20 cellular contexts compared by ENCODE assay signal in the genomic region with DNA sequence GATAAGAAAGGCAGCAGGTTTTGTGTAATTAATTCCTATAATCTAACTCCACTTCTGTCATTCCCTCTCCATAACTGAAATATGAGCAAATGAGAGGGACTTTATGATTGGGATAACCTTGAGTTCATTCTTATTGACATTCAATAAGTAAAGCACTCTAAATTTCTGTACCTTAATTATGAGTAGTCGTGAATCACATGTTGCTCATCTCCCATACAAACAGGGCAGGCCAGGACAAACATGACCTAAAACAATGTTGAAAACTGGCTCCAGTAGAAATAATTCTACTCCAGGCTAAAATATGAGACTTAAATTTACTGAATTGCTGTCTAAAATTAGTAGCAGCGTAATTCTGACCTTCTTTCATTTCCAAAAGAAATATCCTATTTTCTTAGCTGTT.
DNase-seq lines count a peak whose midpoint lies in the region; ATAC-seq and TF ChIP-seq lines count a peak whose summit lies in the region.
"Had no signal": no experiment of that assay in that cellular context is flagged by ENCODE, and none has a peak within 500 bp of the region (broad histone marks: within the 10 kb centered on the region; RNA-seq: fewer than 3 reads in every experiment).

No MANE protein-coding gene starts in this region.

- peak; percentile 82 for ATAC-seq in foreskin keratinocyte
- ATAC-seq in HG02870 (IDR thresholded peaks at IDR 0.05; ENCODE audit: unreplicated experiment), result no peak
- ATAC-seq: GM23338, HCT116 had no signal

- no peak for TF ChIP-seq CTCF in RWPE1 (conservative IDR thresholded peaks at IDR 0.05; ENCODE audit: low read depth)
- TF ChIP-seq CTCF in foreskin keratinocyte (conservative IDR thresholded peaks at IDR 0.05), result no peak

- CTCF ChIA-PET in RWPE1 (lab: Yijun Ruan, JAX), result no interaction called here

- POLR2A ChIA-PET in RWPE1 (lab: Yijun Ruan, JAX; ENCODE audit: low non-redundant PET), result no interaction called here

- H3K27me3 ChIP-seq in foreskin keratinocyte, result no peaks in the 10 kb centered on the region
- H3K27me3 ChIP-seq: BE2C had no signal

- H3K27ac ChIP-seq in RWPE1 (no peak overlapping the region), foreskin keratinocyte (peak overlapping the region; percentile 60)

- DNase-seq in NCI-H748 (lab: John Stamatoyannopoulos, UW; ENCODE audit: unreplicated experiment) (peak; percentile 22), NCI-H748 treated with DMSO at 0.1 percent for 48 hours (lab: John Stamatoyannopoulos, UW) (no peak), HPDE6-E6E7 (ENCODE audit: extremely low spot score) (peak; percentile 10), RWPE1 (ENCODE audit: low spot score) (peak; percentile 16), foreskin keratinocyte (peak; percentile 27 to 78), NCI-H82 (lab: John Stamatoyannopoulos, UW) (no peak), putamen (ENCODE audit: low spot score) (no peak)
- DNase-seq: ACHN; BE2C; C1 segment of cervical spinal cord; CD4-positive, CD25-positive, alpha-beta regulatory T cell; CD8-positive, alpha-beta memory T cell; COR-L47; DMS 273 treated with DMSO at 0.1 percent for 48 hours; DMS79; GDM1; HFFc6 had no signal

- peaks cover 26% of the 10 kb centered on the region for H3K4me1 ChIP-seq in foreskin keratinocyte
- H3K4me1 ChIP-seq: BE2C had no signal

Comparison
In these comparisons a context has a peak if more than half of its experiments do, and no peak if none do; other contexts are left out.
1. DNase-seq: peak in NCI-H748 (single experiment), HPDE6-E6E7 (single experiment), RWPE1 (single experiment) and foreskin keratinocyte (2 of 2); none in NCI-H748 treated with DMSO at 0.1 percent for 48 hours (single experiment), NCI-H82 (single experiment) and putamen (single experiment).